Comparison of ENCODE assay signal across 10 cellular contexts in genomic region chr5:67301285-67301904, GRCh38.
A peak's percentile ranks its signal among the peaks of the same experiment; 100 is the strongest.
DNase-seq lines count a peak whose midpoint lies in the region; ATAC-seq and TF ChIP-seq lines count a peak whose summit lies in the region.
"Had no signal": no experiment of that assay in that cellular context is flagged by ENCODE, and none has a peak within 500 bp of the region (broad histone marks: within the 10 kb centered on the region; RNA-seq: fewer than 3 reads in every experiment).

No MANE protein-coding gene starts in this region.

- intact Hi-C loops in colonic mucosa (cut with DNase I) = no loop called here

- H3K9me3 Mint-ChIP-seq in activated CD4-positive, alpha-beta T cell treated with anti-CD3 and anti-CD28 coated beads, Interleukin-2, amount 10 ng/mL, durations not matched to agents 7 days and 5 days = peaks cover 6% of the 10 kb centered on the region
- no peaks in the 10 kb centered on the region for H3K9me3 Mint-ChIP-seq in activated naive CD8-positive, alpha-beta T cell treated with anti-CD3 and anti-CD28 coated beads for 36 hours

- no peak for ATAC-seq in GM18870 (IDR thresholded peaks at IDR 0.05; ENCODE audit: unreplicated experiment)
- ATAC-seq: activated naive CD4-positive, alpha-beta T cell treated with anti-CD3 and anti-CD28 coated beads, Interleukin-2, amount 50 U/mL, for 72 hours had no signal

- POLR2A ChIA-PET in activated CD4-positive, alpha-beta T cell treated with anti-CD3 and anti-CD28 coated beads, Interleukin-2, amount 10 ng/mL, durations not matched to agents 7 days and 5 days (lab: Charles Lee) = no interaction called here

- H3K4me1 Mint-ChIP-seq in activated CD4-positive, alpha-beta T cell treated with anti-CD3 and anti-CD28 coated beads, Interleukin-2, amount 10 ng/mL, durations not matched to agents 7 days and 5 days = peaks cover 3% of the 10 kb centered on the region
- H3K4me1 Mint-ChIP-seq in activated naive CD8-positive, alpha-beta T cell treated with anti-CD3 and anti-CD28 coated beads for 36 hours = peaks cover 6% of the 10 kb centered on the region
- H3K4me1 Mint-ChIP-seq: B cell had no signal

- TF ChIP-seq CTCF in Loucy (conservative IDR thresholded peaks at IDR 0.05; ENCODE audit: low read length) (no peak), colonic mucosa (IDR thresholded peaks at IDR 0.05) (no peak)

- H3K27ac ChIP-seq in colonic mucosa = peak overlapping the region; percentile 35

- no peaks in the 10 kb centered on the region for H3K9me3 ChIP-seq in Loucy (ENCODE audit: insufficient read depth, low read depth, low read length)
- H3K9me3 ChIP-seq in colonic mucosa = no peaks in the 10 kb centered on the region

- no peaks in the 10 kb centered on the region for H3K79me2 ChIP-seq in Loucy (ENCODE audit: insufficient read depth, low read length)

- no peak overlapping the region for H3K4me3 ChIP-seq in Loucy (ENCODE audit: low read length, poor library complexity, severe bottlenecking)
- H3K4me3 ChIP-seq in colonic mucosa = no peak overlapping the region

- H3K4me2 ChIP-seq in Loucy (ENCODE audit: low read depth, low read length, poor library complexity, severe bottlenecking) = peak overlapping the region; percentile 47

- CTCF ChIA-PET in activated CD4-positive, alpha-beta T cell treated with anti-CD3 and anti-CD28 coated beads, Interleukin-2, amount 10 ng/mL, durations not matched to agents 7 days and 5 days (lab: Charles Lee) = no interaction called here

- peaks cover 1% of the 10 kb centered on the region for H3K27me3 Mint-ChIP-seq in activated CD4-positive, alpha-beta T cell treated with anti-CD3 and anti-CD28 coated beads, Interleukin-2, amount 10 ng/mL, durations not matched to agents 7 days and 5 days
- no peaks in the 10 kb centered on the region for H3K27me3 Mint-ChIP-seq in activated naive CD8-positive, alpha-beta T cell treated with anti-CD3 and anti-CD28 coated beads for 36 hours

- no peaks in the 10 kb centered on the region for H3K27me3 ChIP-seq in Loucy (ENCODE audit: insufficient read depth, low read length, poor library complexity, severe bottlenecking)
- no peaks in the 10 kb centered on the region for H3K27me3 ChIP-seq in colonic mucosa

- H2AFZ ChIP-seq in Loucy (ENCODE audit: low read length) = no peak overlapping the region; the same call in 1 of the 2 replicates

- no peaks in the 10 kb centered on the region for H3F3A ChIP-seq in Loucy (ENCODE audit: low read depth)

- no peaks in the 10 kb centered on the region for H3K36me3 ChIP-seq in Loucy (ENCODE audit: insufficient read depth, low read length)
- H3K36me3 ChIP-seq in colonic mucosa = no peaks in the 10 kb centered on the region

- H3K27ac Mint-ChIP-seq in activated CD4-positive, alpha-beta T cell treated with anti-CD3 and anti-CD28 coated beads, Interleukin-2, amount 10 ng/mL, durations not matched to agents 7 days and 5 days = no peak overlapping the region
- no peak overlapping the region for H3K27ac Mint-ChIP-seq in activated naive CD8-positive, alpha-beta T cell treated with anti-CD3 and anti-CD28 coated beads for 36 hours
- H3K27ac Mint-ChIP-seq: activated naive CD4-positive, alpha-beta T cell treated with anti-CD3 and anti-CD28 coated beads, Interleukin-2, amount 50 U/mL, for 72 hours; B cell had no signal

- DNase-seq in A172 (ENCODE audit: low spot score) = peak; percentile 88
- peak; percentile 37 for DNase-seq in colonic mucosa
- DNase-seq in mucosa of gallbladder (ENCODE audit: low spot score) = peak; percentile 44
- DNase-seq in middle frontal gyrus (ENCODE audit: extremely low spot score, low spot score) = no peak
- DNase-seq in activated CD4-positive, alpha-beta T cell treated with anti-CD3 and anti-CD28 coated beads, Interleukin-2, amount 10 ng/mL, durations not matched to agents 7 days and 5 days = no peak
- no peak for DNase-seq in activated naive CD8-positive, alpha-beta T cell treated with anti-CD3 and anti-CD28 coated beads for 36 hours

- peak overlapping the region; percentile 11 for H3K9ac ChIP-seq in Loucy (ENCODE audit: low read depth, low read length, poor library complexity, severe bottlenecking)
- H3K9ac ChIP-seq in colonic mucosa (ENCODE audit: low read depth in 2 of 2, low read length in 2 of 2) = no peak overlapping the region

- H3K9me2 ChIP-seq in Loucy (replicated peaks; ENCODE audit: low read depth, low read length) = no peaks in the 10 kb centered on the region

- H3K36me3 Mint-ChIP-seq in activated CD4-positive, alpha-beta T cell treated with anti-CD3 and anti-CD28 coated beads, Interleukin-2, amount 10 ng/mL, durations not matched to agents 7 days and 5 days (ENCODE audit: low read depth) = no peaks in the 10 kb centered on the region
- no peaks in the 10 kb centered on the region for H3K36me3 Mint-ChIP-seq in activated naive CD8-positive, alpha-beta T cell treated with anti-CD3 and anti-CD28 coated beads for 36 hours
- H3K36me3 Mint-ChIP-seq: activated naive CD4-positive, alpha-beta T cell treated with anti-CD3 and anti-CD28 coated beads, Interleukin-2, amount 50 U/mL, for 72 hours had no signal

- H3K4me3 Mint-ChIP-seq in activated CD4-positive, alpha-beta T cell treated with anti-CD3 and anti-CD28 coated beads, Interleukin-2, amount 10 ng/mL, durations not matched to agents 7 days and 5 days = no peak overlapping the region
- no peak overlapping the region for H3K4me3 Mint-ChIP-seq in activated naive CD8-positive, alpha-beta T cell treated with anti-CD3 and anti-CD28 coated beads for 36 hours
- H3K4me3 Mint-ChIP-seq: B cell had no signal

- no peaks in the 10 kb centered on the region for H4K20me1 ChIP-seq in Loucy (ENCODE audit: insufficient read depth, low read length, poor library complexity, severe bottlenecking)

- H3K4me1 ChIP-seq in Loucy (ENCODE audit: insufficient read depth, low read length, poor library complexity, severe bottlenecking) (peaks cover 46% of the 10 kb centered on the region), colonic mucosa (no peaks in the 10 kb centered on the region)

Comparison
In these comparisons a context has a peak if more than half of its experiments do, and no peak if none do; other contexts are left out.
1. DNase-seq: peak in A172 (single experiment), colonic mucosa (single experiment) and mucosa of gallbladder (single experiment); none in middle frontal gyrus (single experiment), activated CD4-positive, alpha-beta T cell treated with anti-CD3 and anti-CD28 coated beads, Interleukin-2, amount 10 ng/mL, durations not matched to agents 7 days and 5 days (single experiment) and activated naive CD8-positive, alpha-beta T cell treated with anti-CD3 and anti-CD28 coated beads for 36 hours (single experiment).